ENCODE assay signal across 23 cellular contexts in the genomic region with DNA sequence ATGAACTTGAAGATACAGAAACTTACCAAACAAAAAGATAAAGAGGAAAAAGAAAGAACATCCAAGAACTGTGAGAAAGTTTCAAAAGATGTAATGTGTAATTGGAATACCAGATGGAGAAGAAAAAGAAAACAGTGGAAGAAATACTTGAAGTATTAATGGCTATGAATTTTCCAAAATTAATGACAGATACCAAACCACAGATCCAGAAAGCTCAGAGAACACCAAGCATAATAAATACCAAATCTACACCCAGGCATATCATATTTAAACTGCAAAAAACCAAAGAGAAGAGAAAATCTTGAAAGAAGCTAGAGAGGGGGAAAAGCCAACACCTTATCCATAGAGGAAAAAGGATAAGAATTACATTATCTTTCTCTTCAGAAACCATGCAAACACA.
DNase-seq lines count a peak whose midpoint lies in the region; ATAC-seq and TF ChIP-seq lines count a peak whose summit lies in the region.
"Had no signal": no experiment of that assay in that cellular context is flagged by ENCODE, and none has a peak within 500 bp of the region (broad histone marks: within the 10 kb centered on the region; RNA-seq: fewer than 3 reads in every experiment).

No MANE protein-coding gene starts in this region.

- peaks cover 13% of the 10 kb centered on the region for H3K9me3 ChIP-seq in RWPE2 (ENCODE audit: severe bottlenecking)
- H3K9me3 ChIP-seq: gastrocnemius medialis, left lung, pancreas had no signal

- H3K9me3 Mint-ChIP-seq in stimulated activated naive CD8-positive, alpha-beta T cell treated with anti-CD3 and anti-CD28 coated beads, Interleukin-15, Interleukin-2, amounts not matched to agents 100 ng/mL and 50 ng/mL, for 24 hours, result no peaks in the 10 kb centered on the region
- H3K9me3 Mint-ChIP-seq in stimulated activated naive CD8-positive, alpha-beta T cell treated with anti-CD3 and anti-CD28 coated beads, Interleukin-15, amount 100 ng/mL, for 72 hours, result peaks cover 5 to 10% of the 10 kb centered on the region in 2 donors
- no peaks in the 10 kb centered on the region for H3K9me3 Mint-ChIP-seq in effector memory CD8-positive, alpha-beta T cell
- H3K9me3 Mint-ChIP-seq in stimulated activated naive B cell treated with anti-CD40 and anti-IgM and Interleukin-4, amounts not matched to agents 10 μg/mL and 1 μg/mL and 100 μg/mL, for 72 hours, result no peaks in the 10 kb centered on the region

- no peak for TF ChIP-seq CTCF in RWPE2 (IDR thresholded peaks at IDR 0.05; ENCODE audit: poor library complexity, severe bottlenecking)

- no peaks in the 10 kb centered on the region for H3K27me3 Mint-ChIP-seq in stimulated activated naive CD8-positive, alpha-beta T cell treated with anti-CD3 and anti-CD28 coated beads, Interleukin-15, Interleukin-2, amounts not matched to agents 100 ng/mL and 50 ng/mL, for 24 hours
- no peaks in the 10 kb centered on the region for H3K27me3 Mint-ChIP-seq in stimulated activated naive CD8-positive, alpha-beta T cell treated with anti-CD3 and anti-CD28 coated beads, Interleukin-15, amount 100 ng/mL, for 72 hours
- H3K27me3 Mint-ChIP-seq in effector memory CD8-positive, alpha-beta T cell, result no peaks in the 10 kb centered on the region
- no peaks in the 10 kb centered on the region for H3K27me3 Mint-ChIP-seq in stimulated activated naive B cell treated with anti-CD40 and anti-IgM and Interleukin-4, amounts not matched to agents 10 μg/mL and 1 μg/mL and 100 μg/mL, for 72 hours
- H3K27me3 Mint-ChIP-seq: IgD-negative memory B cell had no signal

- no peak for DNase-seq in stimulated activated naive CD8-positive, alpha-beta T cell treated with anti-CD3 and anti-CD28 coated beads, Interleukin-15, amount 100 ng/mL, for 72 hours
- no peak for DNase-seq in RWPE2 (ENCODE audit: low spot score)
- no peak for DNase-seq in effector memory CD8-positive, alpha-beta T cell
- DNase-seq in stimulated activated naive B cell treated with anti-CD40 and anti-IgM and Interleukin-4, amounts not matched to agents 10 μg/mL and 1 μg/mL and 100 μg/mL, for 72 hours, result no peak
- DNase-seq in stimulated activated CD4-positive, alpha-beta T cell treated with anti-CD3 and anti-CD28 coated beads, Interleukin-15, amount 100 ng/mL, for 24 hours, result no peak
- no peak for DNase-seq in stimulated activated naive CD4-positive, alpha-beta T cell (lab: John Stamatoyannopoulos, UW)
- DNase-seq: activated CD4-positive, alpha-beta T cell treated with anti-CD3 and anti-CD28 coated beads for 1 hour; cortex of kidney; gastrocnemius medialis; GDM1; GOT3; left lung; NCI-H2081; NCI-H774; pancreas; Right ventricle myocardium superior had no signal

- no peak overlapping the region for H3K4me3 ChIP-seq in RWPE2 (ENCODE audit: severe bottlenecking)
- H3K4me3 ChIP-seq: gastrocnemius medialis, hepatocyte, left lung, pancreas had no signal

- H3K27ac ChIP-seq in RWPE2 (ENCODE audit: poor library complexity, severe bottlenecking), result peak overlapping the region; percentile 98
- H3K27ac ChIP-seq: hepatocyte, pancreas had no signal

- peak overlapping the region; percentile 26 for H3K27ac Mint-ChIP-seq in stimulated activated naive CD8-positive, alpha-beta T cell treated with anti-CD3 and anti-CD28 coated beads, Interleukin-15, Interleukin-2, amounts not matched to agents 100 ng/mL and 50 ng/mL, for 24 hours
- no peak overlapping the region for H3K27ac Mint-ChIP-seq in stimulated activated naive CD8-positive, alpha-beta T cell treated with anti-CD3 and anti-CD28 coated beads, Interleukin-15, amount 100 ng/mL, for 72 hours
- H3K27ac Mint-ChIP-seq in effector memory CD8-positive, alpha-beta T cell, result peak overlapping the region; percentile 80 to 96
- H3K27ac Mint-ChIP-seq in stimulated activated naive B cell treated with anti-CD40 and anti-IgM and Interleukin-4, amounts not matched to agents 10 μg/mL and 1 μg/mL and 100 μg/mL, for 72 hours, result peak overlapping the region; percentile 54
- H3K27ac Mint-ChIP-seq: IgD-negative memory B cell, mesothelial cell of epicardium, nephron, type B pancreatic cell had no signal

- ATAC-seq in stimulated activated naive CD8-positive, alpha-beta T cell treated with anti-CD3 and anti-CD28 coated beads, Interleukin-15, amount 100 ng/mL, for 72 hours, result no peak
- ATAC-seq in RWPE2 (ENCODE audit: low read depth), result no peak
- ATAC-seq in effector memory CD8-positive, alpha-beta T cell (replicated peaks), result no peak
- ATAC-seq in stimulated activated naive B cell treated with anti-CD40 and anti-IgM and Interleukin-4, amounts not matched to agents 10 μg/mL and 1 μg/mL and 100 μg/mL, for 72 hours (replicated peaks), result no peak
- no peak for ATAC-seq in GM19351 (IDR thresholded peaks at IDR 0.05; ENCODE audit: unreplicated experiment)
- ATAC-seq: gastrocnemius medialis, left lung, pancreas had no signal

- peaks cover 58% of the 10 kb centered on the region for H3K36me3 Mint-ChIP-seq in stimulated activated naive CD8-positive, alpha-beta T cell treated with anti-CD3 and anti-CD28 coated beads, Interleukin-15, Interleukin-2, amounts not matched to agents 100 ng/mL and 50 ng/mL, for 24 hours (ENCODE audit: low read depth)
- peaks cover 38% of the 10 kb centered on the region for H3K36me3 Mint-ChIP-seq in effector memory CD8-positive, alpha-beta T cell (ENCODE audit: insufficient read depth)
- peaks cover 56 to 76% of the 10 kb centered on the region in 2 donors for H3K36me3 Mint-ChIP-seq in stimulated activated naive B cell treated with anti-CD40 and anti-IgM and Interleukin-4, amounts not matched to agents 10 μg/mL and 1 μg/mL and 100 μg/mL, for 72 hours

- H3K4me1 Mint-ChIP-seq in stimulated activated naive CD8-positive, alpha-beta T cell treated with anti-CD3 and anti-CD28 coated beads, Interleukin-15, Interleukin-2, amounts not matched to agents 100 ng/mL and 50 ng/mL, for 24 hours (ENCODE audit: low read depth), result peaks cover 82% of the 10 kb centered on the region
- peaks cover 87% of the 10 kb centered on the region for H3K4me1 Mint-ChIP-seq in stimulated activated naive CD8-positive, alpha-beta T cell treated with anti-CD3 and anti-CD28 coated beads, Interleukin-15, amount 100 ng/mL, for 72 hours
- peaks cover 52 to 86% of the 10 kb centered on the region in 2 donors for H3K4me1 Mint-ChIP-seq in effector memory CD8-positive, alpha-beta T cell (ENCODE audit: low read depth in 2 of 2)
- H3K4me1 Mint-ChIP-seq in stimulated activated naive B cell treated with anti-CD40 and anti-IgM and Interleukin-4, amounts not matched to agents 10 μg/mL and 1 μg/mL and 100 μg/mL, for 72 hours, result peaks cover 38 to 72% of the 10 kb centered on the region in 2 donors

- peaks cover 85% of the 10 kb centered on the region for H3K36me3 ChIP-seq in RWPE2 (ENCODE audit: low read depth)
- H3K36me3 ChIP-seq: gastrocnemius medialis, pancreas had no signal

- H3K4me1 ChIP-seq in RWPE2 (ENCODE audit: insufficient read depth, poor library complexity, severe bottlenecking), result peaks cover 58% of the 10 kb centered on the region

- no peaks in the 10 kb centered on the region for H3K27me3 ChIP-seq in RWPE2 (ENCODE audit: insufficient read depth, poor library complexity, severe bottlenecking)
- H3K27me3 ChIP-seq: gastrocnemius medialis, hepatocyte, left lung, pancreas had no signal

- no peak overlapping the region for H3K4me3 Mint-ChIP-seq in stimulated activated naive CD8-positive, alpha-beta T cell treated with anti-CD3 and anti-CD28 coated beads, Interleukin-15, Interleukin-2, amounts not matched to agents 100 ng/mL and 50 ng/mL, for 24 hours
- H3K4me3 Mint-ChIP-seq in stimulated activated naive CD8-positive, alpha-beta T cell treated with anti-CD3 and anti-CD28 coated beads, Interleukin-15, amount 100 ng/mL, for 72 hours, result no peak overlapping the region
- no peak overlapping the region for H3K4me3 Mint-ChIP-seq in effector memory CD8-positive, alpha-beta T cell
- H3K4me3 Mint-ChIP-seq in stimulated activated naive B cell treated with anti-CD40 and anti-IgM and Interleukin-4, amounts not matched to agents 10 μg/mL and 1 μg/mL and 100 μg/mL, for 72 hours, result no peak overlapping the region
- H3K4me3 Mint-ChIP-seq: mesothelial cell of epicardium, nephron, type B pancreatic cell had no signal

Comparison
In these comparisons a context has a peak if more than half of its experiments do, and no peak if none do; other contexts are left out.
1. H3K27ac Mint-ChIP-seq: peak in stimulated activated naive CD8-positive, alpha-beta T cell treated with anti-CD3 and anti-CD28 coated beads, Interleukin-15, Interleukin-2, amounts not matched to agents 100 ng/mL and 50 ng/mL, for 24 hours (single experiment), effector memory CD8-positive, alpha-beta T cell (2 of 2) and stimulated activated naive B cell treated with anti-CD40 and anti-IgM and Interleukin-4, amounts not matched to agents 10 μg/mL and 1 μg/mL and 100 μg/mL, for 72 hours (single experiment); none in stimulated activated naive CD8-positive, alpha-beta T cell treated with anti-CD3 and anti-CD28 coated beads, Interleukin-15, amount 100 ng/mL, for 72 hours (0 of 2).